8 cellular contexts compared by ENCODE assay signal in genomic region chr17:43994272-43995149, GRCh38. TPM values are rescaled to one million over a fixed set of nuclear protein-coding genes. Genes with fewer than 3 reads are reported as not detected.
A peak's percentile ranks its signal among the peaks of the same experiment; 100 is the strongest.
DNase-seq lines count a peak whose midpoint lies in the region; ATAC-seq and TF ChIP-seq lines count a peak whose summit lies in the region.

No MANE protein-coding gene starts in this region.

- 8 to 17% (median 10%) methylated on average over 38 to 52 of the region's 52 CpGs for WGBS in spleen, 5 donors

- H3K9me3 Mint-ChIP-seq in MCF 10A (ENCODE audit: unreplicated experiment), result no peaks in the 10 kb centered on the region

- no TSS peak for BruUV-seq in MCF 10A (replicated peaks; lab: Mats Ljungman, UMichigan)

- DNase-seq in EL (peak; percentile 73), Kasumi-1 (lab: John Stamatoyannopoulos, UW) (peak; percentile 21 to 28), UCSD-AML1 (lab: John Stamatoyannopoulos, UW; ENCODE audit: unreplicated experiment) (peak; percentile 74), MCF 10A (ENCODE audit: unreplicated experiment) (peak; percentile 69), iPS-NIHi11 (ENCODE audit: low spot score) (peak; percentile 86), spleen (peak; percentile 84)

- ATAC-seq in HG02981 (IDR thresholded peaks at IDR 0.05; ENCODE audit: unreplicated experiment), result no peak
- no peak for ATAC-seq in GM18909 (IDR thresholded peaks at IDR 0.05; ENCODE audit: poor library complexity, unreplicated experiment)

- POLR2A ChIA-PET in MCF 10A (lab: Yijun Ruan, JAX), result interaction anchor here (0.7 kb wide), 1 partner anchor 51 kb away, joined by 4 read pairs; no protein-coding TSS in a partner anchor

- H3K36me3 Mint-ChIP-seq in MCF 10A (ENCODE audit: insufficient read depth, unreplicated experiment), result peaks cover 5% of the 10 kb centered on the region

- H3K4me3 Mint-ChIP-seq in MCF 10A (ENCODE audit: unreplicated experiment), result peak overlapping the region; percentile 64

- no peak for TF ChIP-seq POLR2A in spleen (IDR thresholded peaks at IDR 0.05)

- peaks cover 0 to 31% (median 13%) of the 10 kb centered on the region in 7 donors for H3K27me3 ChIP-seq in spleen (replicated peaks in 1 of 7)

- TF ChIP-seq CTCF in MCF 10A (IDR thresholded peaks at IDR 0.05; ENCODE audit: unreplicated experiment) (peak; percentile 95), spleen (IDR thresholded peaks at IDR 0.05 in 8 of 11, conservative IDR thresholded peaks at IDR 0.05 in 3 of 11) (peak; percentile 59 to 83 (median 71))

- H3K27ac Mint-ChIP-seq in MCF 10A (ENCODE audit: low read depth, unreplicated experiment), result no peak overlapping the region

- H3K36me3 ChIP-seq in spleen, result no peaks in the 10 kb centered on the region

- H3K4me3 ChIP-seq in spleen, result peak overlapping the region in 3 of 8 donors; percentile 11 to 56 (median 22)

- peaks cover 8% of the 10 kb centered on the region for H3K4me1 Mint-ChIP-seq in MCF 10A (ENCODE audit: insufficient read depth, unreplicated experiment)

- peaks cover 0 to 11% (median 7%) of the 10 kb centered on the region in 6 donors for H3K4me1 ChIP-seq in spleen

- intact Hi-C loops in MCF 10A (cut with micrococcal nuclease), result loop anchor here (1.0 kb wide), 2 partner anchors 50 to 116 kb away; no protein-coding TSS in a partner anchor
- intact Hi-C loops in spleen (cut with DNase I; ENCODE audit: low total_unique reads), result loop anchor here (5.0 kb wide), 1 partner anchor 47 kb away; no protein-coding TSS in a partner anchor

- H3K9me3 ChIP-seq in spleen, result no peaks in the 10 kb centered on the region

- no peaks in the 10 kb centered on the region for H3K27me3 Mint-ChIP-seq in MCF 10A (ENCODE audit: insufficient read depth, unreplicated experiment)

- CTCF ChIA-PET in MCF 10A (lab: Yijun Ruan, JAX), result interaction anchor here (0.6 to 7.3 kb wide), 18 partner anchors 8 to 398 kb away, joined by 3 to 82 read pairs (median 4); partner anchors contain the start of genes NAGS and PPY

- no peak overlapping the region for H3K27ac ChIP-seq in spleen

RNA-seq across cellular contexts. Expression of gene NAGS, which starts 9.9 kb away (rescaled TPM):
- total RNA-seq in MCF 10A (2022), result 0.88 and 1.6 TPM in 2 replicates
- total RNA-seq in spleen, result 1 to 10 TPM in 4 of 7 donors, under 1 TPM in 3; 0.65 to 1.8 (median 1.0) TPM
- polyA plus RNA-seq in spleen, result under 1 TPM; 0.39 to 0.90 (median 0.82) TPM

RNA-seq across cellular contexts. Expression of gene TMEM101, which starts 20.3 kb away (rescaled TPM):
- 25.6 and 26.1 TPM in 2 replicates for total RNA-seq in MCF 10A (2022)
- total RNA-seq in spleen, result 10 to 100 TPM; 15.9 to 30.6 (median 20.3) TPM
- polyA plus RNA-seq in spleen, result 10 to 100 TPM; 16.5 to 23.1 (median 22.3) TPM

RNA-seq across cellular contexts. Expression of gene PYY, which starts 40.8 kb away (rescaled TPM):
- total RNA-seq in MCF 10A (2022), result not detected in 2 replicates
- not detected for total RNA-seq in spleen
- polyA plus RNA-seq in spleen, result not detected

RNA-seq across cellular contexts. Expression of gene PPY, which starts 52.2 kb away (rescaled TPM):
- total RNA-seq in MCF 10A (2022) (not detected in 2 replicates), spleen (not detected)
- not detected for polyA plus RNA-seq in spleen

Comparison
In these comparisons a context has a peak if more than half of its experiments do, and no peak if none do; other contexts are left out.
1. DNase-seq: peak in every context shown above with its lines; median percentile 86 in iPS-NIHi11; 84 in spleen; 74 in UCSD-AML1; 73 in EL; 69 in MCF 10A; 24 in Kasumi-1.